1 cellular context compared by ENCODE assay signal in genomic region chr10:125880719-125881118, GRCh38.
TF ChIP-seq lines count a peak whose summit lies in the region.

No MANE protein-coding gene starts in this region.

TF ChIP-seq in IMR-90, 13 proteins besides CTCF, POLR2A, EP300 and RAD21:
- no peak for TF ChIP-seq RCOR1 (IDR thresholded peaks at IDR 0.05; ENCODE audit: insufficient replicate concordance, low read length)
- no peak for TF ChIP-seq RFX5 (IDR thresholded peaks at IDR 0.05; ENCODE audit: low read depth, low read length)
TF ChIP-seq in IMR-90: peak in this region for 0.
